Comparison of ENCODE assay signal across 10 cellular contexts in the genomic region with DNA sequence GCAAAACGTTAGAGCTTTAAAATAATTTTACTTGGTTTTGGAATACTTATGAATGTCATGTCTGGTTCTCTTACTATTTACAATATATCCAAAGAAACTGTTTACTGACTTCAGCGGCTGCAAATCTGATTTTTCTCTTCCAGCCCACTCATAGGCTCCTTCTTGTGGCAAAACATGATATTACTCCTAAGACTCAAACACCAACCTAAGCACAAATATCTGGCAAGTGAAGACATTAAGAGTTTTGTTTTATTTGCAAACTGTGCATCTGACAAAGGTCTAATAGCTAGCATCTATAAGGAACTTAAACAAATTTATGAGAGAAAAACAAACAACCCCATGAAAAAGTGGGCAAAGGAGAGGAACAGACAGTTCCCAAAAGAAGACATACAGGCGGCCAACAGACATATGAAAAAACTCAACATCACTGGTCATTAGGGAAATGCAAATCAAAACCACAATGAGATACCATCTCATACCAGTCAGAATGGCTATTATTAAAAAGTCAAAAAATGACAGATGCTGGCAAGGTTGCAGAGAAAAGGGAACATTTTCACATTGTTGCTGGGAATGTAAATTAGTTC. TPM values are rescaled to one million over a fixed set of nuclear protein-coding genes. Genes with fewer than 3 reads are reported as not detected.
A peak's percentile ranks its signal among the peaks of the same experiment; 100 is the strongest.
DNase-seq lines count a peak whose midpoint lies in the region; ATAC-seq, FAIRE-seq and TF ChIP-seq lines count a peak whose summit lies in the region.
"Had no signal": no experiment of that assay in that cellular context is flagged by ENCODE, and none has a peak within 500 bp of the region (broad histone marks: within the 10 kb centered on the region; RNA-seq: fewer than 3 reads in every experiment).

No MANE protein-coding gene starts in this region.

- H3K79me2 ChIP-seq in KMS-11 (ENCODE audit: insufficient read depth, low read depth) = no peaks in the 10 kb centered on the region

- DNase-seq in Caco-2 (no peak), astrocyte of the cerebellum (ENCODE audit: low read depth) (no peak), lower lobe of right lung (no peak), H54 (ENCODE audit: insufficient read length, low spot score) (no peak), hypothalamus (lab: John Stamatoyannopoulos, UW) (no peak)
- DNase-seq in activated T-helper 2 cell treated with anti-CD3 and anti-CD28 coated beads, Interferon-gamma antibody, Interleukin-2, Interleukin-4, amounts not matched to agents 10 μg/mL and 5 μg/mL and 100 μg/mL, durations not matched to agents 14 hours and 24 hours and 36 hours (ENCODE audit: low spot score) = no peak
- DNase-seq in T-helper 2 cell treated with Interferon-gamma antibody and Interleukin-4, amounts not matched to agents 5 μg/mL and 100 μg/mL, for 36 hours (ENCODE audit: low spot score) = no peak
- DNase-seq: activated naive CD4-positive, alpha-beta T cell treated with anti-CD3 and anti-CD28 coated beads for 36 hours had no signal

- no peak for FAIRE-seq in H54 (lab: Jason Lieb, UNC)

- no peaks in the 10 kb centered on the region for H4K20me1 ChIP-seq in KMS-11 (ENCODE audit: insufficient read depth)

- H3K27me3 Mint-ChIP-seq in Caco-2 (ENCODE audit: insufficient read depth, unreplicated experiment) = no peaks in the 10 kb centered on the region
- H3K27me3 Mint-ChIP-seq in activated T-helper 2 cell treated with anti-CD3 and anti-CD28 coated beads, Interferon-gamma antibody, Interleukin-2, Interleukin-4, amounts not matched to agents 10 μg/mL and 5 μg/mL and 100 μg/mL, durations not matched to agents 14 hours and 24 hours and 36 hours (ENCODE audit: low read depth) = peaks cover 2% of the 10 kb centered on the region
- H3K27me3 Mint-ChIP-seq in T-helper 2 cell treated with Interferon-gamma antibody and Interleukin-4, amounts not matched to agents 5 μg/mL and 100 μg/mL, for 36 hours (ENCODE audit: low read depth) = peaks cover 5% of the 10 kb centered on the region

- CTCF ChIA-PET in Caco-2 (lab: Charles Lee) = no interaction called here

- H3K4me1 ChIP-seq in Caco-2 (no peaks in the 10 kb centered on the region), KMS-11 (ENCODE audit: low read depth, poor library complexity, severe bottlenecking) (peaks cover 4% of the 10 kb centered on the region), lower lobe of right lung (peaks cover 7% of the 10 kb centered on the region)

- intact Hi-C loops in Caco-2 (cut with micrococcal nuclease; ENCODE audit: unreplicated experiment) (no loop called here), lower lobe of right lung (cut with DNase I) (no loop called here)
- intact Hi-C loops in activated T-helper 2 cell treated with anti-CD3 and anti-CD28 coated beads, Interferon-gamma antibody, Interleukin-2, Interleukin-4, amounts not matched to agents 10 μg/mL and 5 μg/mL and 100 μg/mL, durations not matched to agents 14 hours and 24 hours and 36 hours (cut with micrococcal nuclease) = loop anchor here (2.0 to 5.0 kb wide), 2 partner anchors 21 to 37 kb away; partner anchors contain the start of gene GJC3

- TF ChIP-seq CTCF in Caco-2 (IDR thresholded peaks at IDR 0.05; ENCODE audit: insufficient read depth in 1 of 2, low read depth in 1 of 2, low read length in 1 of 2, severe bottlenecking in 1 of 2, unreplicated experiment in 1 of 2) = peak; percentile 12 to 20
- TF ChIP-seq CTCF in KMS-11 (conservative IDR thresholded peaks at IDR 0.05; ENCODE audit: low read depth, low read length) = peak; percentile 45
- TF ChIP-seq CTCF in astrocyte of the cerebellum (IDR thresholded peaks at IDR 0.05; ENCODE audit: low read depth, low read length, missing control alignments) = peak; percentile 41
- TF ChIP-seq CTCF in lower lobe of right lung (IDR thresholded peaks at IDR 0.05) = peak; percentile 26

- H2AFZ ChIP-seq in KMS-11 (ENCODE audit: low read depth) = no peak overlapping the region

- no TSS peak for BruUV-seq in Caco-2 (replicated peaks; lab: Mats Ljungman, UMichigan)

- H3K27ac Mint-ChIP-seq in Caco-2 (ENCODE audit: unreplicated experiment) = no peak overlapping the region
- H3K27ac Mint-ChIP-seq in activated T-helper 2 cell treated with anti-CD3 and anti-CD28 coated beads, Interferon-gamma antibody, Interleukin-2, Interleukin-4, amounts not matched to agents 10 μg/mL and 5 μg/mL and 100 μg/mL, durations not matched to agents 14 hours and 24 hours and 36 hours = no peak overlapping the region
- H3K27ac Mint-ChIP-seq in T-helper 2 cell treated with Interferon-gamma antibody and Interleukin-4, amounts not matched to agents 5 μg/mL and 100 μg/mL, for 36 hours = no peak overlapping the region
- H3K27ac Mint-ChIP-seq: activated naive CD4-positive, alpha-beta T cell treated with anti-CD3 and anti-CD28 coated beads for 36 hours had no signal

- H3K4me1 Mint-ChIP-seq in Caco-2 (ENCODE audit: low read depth, unreplicated experiment) = no peaks in the 10 kb centered on the region
- H3K4me1 Mint-ChIP-seq in activated T-helper 2 cell treated with anti-CD3 and anti-CD28 coated beads, Interferon-gamma antibody, Interleukin-2, Interleukin-4, amounts not matched to agents 10 μg/mL and 5 μg/mL and 100 μg/mL, durations not matched to agents 14 hours and 24 hours and 36 hours (ENCODE audit: low read depth) = peaks cover 4% of the 10 kb centered on the region
- H3K4me1 Mint-ChIP-seq in T-helper 2 cell treated with Interferon-gamma antibody and Interleukin-4, amounts not matched to agents 5 μg/mL and 100 μg/mL, for 36 hours (ENCODE audit: low read depth) = peaks cover 6% of the 10 kb centered on the region

- ATAC-seq in lower lobe of right lung = no peak

- H3K4me3 ChIP-seq in Caco-2 (ENCODE audit: low read depth, low read length) = no peak overlapping the region
- H3K4me3 ChIP-seq in KMS-11 (IDR thresholded peaks at IDR 0.05; ENCODE audit: insufficient read depth, low read depth, low read length) = no peak overlapping the region
- H3K4me3 ChIP-seq in astrocyte of the cerebellum (ENCODE audit: low read depth, low read length) = no peak overlapping the region
- H3K4me3 ChIP-seq in lower lobe of right lung = no peak overlapping the region

- TF ChIP-seq POLR2A in H54 (IDR thresholded peaks at IDR 0.05; ENCODE audit: low read depth, low read length) = no peak

- POLR2A ChIA-PET in Caco-2 (lab: Charles Lee) = no interaction called here

- H3K36me3 ChIP-seq in Caco-2 (ENCODE audit: control insufficient read depth, insufficient read depth, low read length) (no peaks in the 10 kb centered on the region), KMS-11 (ENCODE audit: insufficient read depth) (no peaks in the 10 kb centered on the region), lower lobe of right lung (no peaks in the 10 kb centered on the region)

- in situ Hi-C loops in astrocyte of the cerebellum (cut with HindIII; ENCODE audit: low sequenced_read_pairs) = loop anchor here (5.0 kb wide), 1 partner anchor 67 kb away; no protein-coding TSS in a partner anchor

- H3K9me3 Mint-ChIP-seq in Caco-2 (ENCODE audit: unreplicated experiment) = peaks cover 17% of the 10 kb centered on the region
- H3K9me3 Mint-ChIP-seq in activated T-helper 2 cell treated with anti-CD3 and anti-CD28 coated beads, Interferon-gamma antibody, Interleukin-2, Interleukin-4, amounts not matched to agents 10 μg/mL and 5 μg/mL and 100 μg/mL, durations not matched to agents 14 hours and 24 hours and 36 hours = peaks cover 14% of the 10 kb centered on the region
- peaks cover 14% of the 10 kb centered on the region for H3K9me3 Mint-ChIP-seq in T-helper 2 cell treated with Interferon-gamma antibody and Interleukin-4, amounts not matched to agents 5 μg/mL and 100 μg/mL, for 36 hours

- H3K27me3 ChIP-seq in Caco-2 (replicated peaks; ENCODE audit: control insufficient read depth, insufficient read depth, low read length) (no peaks in the 10 kb centered on the region), KMS-11 (ENCODE audit: insufficient read depth, low read depth) (no peaks in the 10 kb centered on the region), lower lobe of right lung (ENCODE audit: low read depth) (no peaks in the 10 kb centered on the region)

- H3K4me3 Mint-ChIP-seq in Caco-2 (ENCODE audit: unreplicated experiment) = no peak overlapping the region
- no peak overlapping the region for H3K4me3 Mint-ChIP-seq in activated T-helper 2 cell treated with anti-CD3 and anti-CD28 coated beads, Interferon-gamma antibody, Interleukin-2, Interleukin-4, amounts not matched to agents 10 μg/mL and 5 μg/mL and 100 μg/mL, durations not matched to agents 14 hours and 24 hours and 36 hours (ENCODE audit: low read depth)
- no peak overlapping the region for H3K4me3 Mint-ChIP-seq in T-helper 2 cell treated with Interferon-gamma antibody and Interleukin-4, amounts not matched to agents 5 μg/mL and 100 μg/mL, for 36 hours
- H3K4me3 Mint-ChIP-seq: activated naive CD4-positive, alpha-beta T cell treated with anti-CD3 and anti-CD28 coated beads for 36 hours had no signal

- H3K9me3 ChIP-seq in Caco-2 (peaks cover 7% of the 10 kb centered on the region), lower lobe of right lung (no peaks in the 10 kb centered on the region)

- H3K9ac ChIP-seq in KMS-11 = no peak overlapping the region

- no peak overlapping the region for H3K4me2 ChIP-seq in KMS-11

- H3K36me3 Mint-ChIP-seq in Caco-2 (ENCODE audit: insufficient read depth, unreplicated experiment) = no peaks in the 10 kb centered on the region
- no peaks in the 10 kb centered on the region for H3K36me3 Mint-ChIP-seq in activated T-helper 2 cell treated with anti-CD3 and anti-CD28 coated beads, Interferon-gamma antibody, Interleukin-2, Interleukin-4, amounts not matched to agents 10 μg/mL and 5 μg/mL and 100 μg/mL, durations not matched to agents 14 hours and 24 hours and 36 hours (ENCODE audit: low read depth)
- H3K36me3 Mint-ChIP-seq in T-helper 2 cell treated with Interferon-gamma antibody and Interleukin-4, amounts not matched to agents 5 μg/mL and 100 μg/mL, for 36 hours (ENCODE audit: low read depth) = no peaks in the 10 kb centered on the region

- no peak overlapping the region for H3K27ac ChIP-seq in KMS-11
- no peak overlapping the region for H3K27ac ChIP-seq in lower lobe of right lung

RNA-seq across cellular contexts. Expression of gene GJC3, which starts 20.3 kb away (rescaled TPM):
- total RNA-seq in Caco-2 (2022) (0.27 TPM in 1 of 2 replicates, not detected in the other), lower lobe of right lung (not detected)
- 0.21 TPM in 1 of 2 replicates, not detected in the other for total RNA-seq in activated T-helper 2 cell treated with anti-CD3 and anti-CD28 coated beads, Interferon-gamma antibody, Interleukin-2, Interleukin-4, amounts not matched to agents 10 μg/mL and 5 μg/mL and 100 μg/mL, durations not matched to agents 14 hours and 24 hours and 36 hours

RNA-seq across cellular contexts. Expression of gene AZGP1, which starts 26.1 kb away (rescaled TPM):
- total RNA-seq in Caco-2 (2022) = not detected in 2 replicates
- total RNA-seq in lower lobe of right lung = 31.8 TPM
- not detected in 2 replicates for total RNA-seq in activated T-helper 2 cell treated with anti-CD3 and anti-CD28 coated beads, Interferon-gamma antibody, Interleukin-2, Interleukin-4, amounts not matched to agents 10 μg/mL and 5 μg/mL and 100 μg/mL, durations not matched to agents 14 hours and 24 hours and 36 hours
- total RNA-seq: activated naive CD4-positive, alpha-beta T cell treated with anti-CD3 and anti-CD28 coated beads for 36 hours; glomerular endothelial cell had no signal

RNA-seq across cellular contexts. Expression of gene TRIM4, which starts 30.4 kb away (rescaled TPM):
- total RNA-seq in Caco-2 (2022) = 22.5 and 25.6 TPM in 2 replicates
- 39.0 TPM for total RNA-seq in lower lobe of right lung
- 21.8 and 23.2 TPM in 2 replicates for total RNA-seq in activated T-helper 2 cell treated with anti-CD3 and anti-CD28 coated beads, Interferon-gamma antibody, Interleukin-2, Interleukin-4, amounts not matched to agents 10 μg/mL and 5 μg/mL and 100 μg/mL, durations not matched to agents 14 hours and 24 hours and 36 hours

Comparison
In these comparisons a context has a peak if more than half of its experiments do, and no peak if none do; other contexts are left out.
1. RNA of gene AZGP1, which starts 26.1 kb away (total RNA-seq): 31.8 TPM in lower lobe of right lung (single experiment); not detected in Caco-2 and not detected in activated T-helper 2 cell treated with anti-CD3 and anti-CD28 coated beads, Interferon-gamma antibody, Interleukin-2, Interleukin-4, amounts not matched to agents 10 μg/mL and 5 μg/mL and 100 μg/mL, durations not matched to agents 14 hours and 24 hours and 36 hours; every median in the first group is over 10 times any median in the second.
2. Peak in every context shown above with its lines, with median percentiles within 50 percentile points of each other: CTCF ChIP-seq.